Comparison of ENCODE assay signal across 27 cellular contexts in the genomic region with DNA sequence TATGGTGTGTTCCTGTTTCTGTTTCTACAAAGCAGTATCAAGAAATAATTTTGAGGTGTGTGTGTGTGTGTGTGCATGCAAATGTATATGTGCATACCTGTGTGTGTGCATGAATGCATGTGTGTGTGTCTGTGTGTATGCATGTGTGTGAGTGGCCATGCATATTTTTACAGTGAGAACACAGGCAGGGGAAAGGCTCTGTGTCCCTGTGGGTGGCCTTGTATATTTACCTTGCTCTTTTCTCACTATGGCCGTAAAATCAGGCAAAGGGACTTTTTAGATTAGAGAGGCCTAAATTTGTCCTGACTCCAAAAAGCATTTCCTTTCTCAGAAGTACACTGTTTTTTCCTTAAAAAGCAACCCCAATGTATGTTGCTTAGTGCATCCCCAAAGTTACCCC.
"Had no signal": no experiment of that assay in that cellular context is flagged by ENCODE, and none has a peak within 500 bp of the region (broad histone marks: within the 10 kb centered on the region; RNA-seq: fewer than 3 reads in every experiment).

No MANE protein-coding gene starts in this region.

- H3K27me3 Mint-ChIP-seq: activated CD4-positive, alpha-beta memory T cell treated with anti-CD3 and anti-CD28 coated beads, Interleukin-2, amount 10 ng/mL, durations not matched to agents 7 days and 5 days; activated CD4-positive, alpha-beta T cell treated with anti-CD3 and anti-CD28 coated beads, Interleukin-2, amount 10 ng/mL, durations not matched to agents 7 days and 5 days; activated naive CD4-positive, alpha-beta T cell treated with anti-CD3 and anti-CD28 coated beads, Interleukin-2, amount 10 ng/mL, durations not matched to agents 7 days and 5 days; activated naive CD8-positive, alpha-beta T cell treated with anti-CD3 and anti-CD28 coated beads, Interleukin-2, amount 10 ng/mL, durations not matched to agents 7 days and 5 days; activated T-cell treated with anti-CD3 and anti-CD28 coated beads, Interleukin-2, amount 50 U/mL, for 24 hours; central memory CD8-positive, alpha-beta T cell; dendritic cell treated with granulocyte-macrophage colony-stimulating factor and Interleukin-4, amounts not matched to agents 40 ng/mL and 50 ng/mL, for 4 days had no signal

- H3K4me1 ChIP-seq: ascending aorta, foreskin keratinocyte, gastrocnemius medialis had no signal

- H3K27me3 ChIP-seq: ascending aorta, brain microvascular endothelial cell, dorsolateral prefrontal cortex, esophagus muscularis mucosa, foreskin keratinocyte, gastrocnemius medialis had no signal

- ATAC-seq: activated naive CD4-positive, alpha-beta T cell treated with anti-CD3 and anti-CD28 coated beads, Interleukin-2, amount 50 U/mL, for 72 hours; activated T-cell treated with anti-CD3 and anti-CD28 coated beads, Interleukin-2, amount 50 U/mL, for 72 hours; foreskin keratinocyte; gastrocnemius medialis; WTC11 had no signal

- DNase-seq: activated CD4-positive, alpha-beta memory T cell treated with anti-CD3 and anti-CD28 coated beads, Interleukin-2, amount 10 ng/mL, durations not matched to agents 7 days and 5 days; activated CD4-positive, alpha-beta T cell treated with anti-CD3 and anti-CD28 coated beads for 1 hour; activated CD4-positive, alpha-beta T cell treated with anti-CD3 and anti-CD28 coated beads for 4 hours; activated CD4-positive, alpha-beta T cell treated with anti-CD3 and anti-CD28 coated beads, Interleukin-2, amount 10 ng/mL, durations not matched to agents 7 days and 5 days; activated CD4-positive, alpha-beta T cell treated with anti-CD3 and anti-CD28 coated beads, Interleukin-2, amount 50 U/mL, for 4 hours; activated CD8-positive, alpha-beta memory T cell treated with anti-CD3 and anti-CD28 coated beads, Interleukin-2, amount 50 U/mL, for 48 hours; activated gamma-delta T cell; activated naive CD4-positive, alpha-beta T cell; activated naive CD4-positive, alpha-beta T cell treated with anti-CD3 and anti-CD28 coated beads, Interleukin-2, amount 10 ng/mL, durations not matched to agents 7 days and 5 days; activated naive CD8-positive, alpha-beta T cell treated with anti-CD3 and anti-CD28 coated beads, Interleukin-2, amount 10 ng/mL, durations not matched to agents 7 days and 5 days; activated T-cell treated with anti-CD3 and anti-CD28 coated beads for 4 hours; activated T-cell treated with anti-CD3 and anti-CD28 coated beads, Interleukin-2, amount 50 U/mL, for 24 hours; activated T-cell treated with anti-CD3 and anti-CD28 coated beads, Interleukin-2, amount 50 U/mL, for 72 hours; brain microvascular endothelial cell; dorsolateral prefrontal cortex; effector memory CD4-positive, alpha-beta T cell; erythroblast; foreskin keratinocyte; gastrocnemius medialis; T-helper 2 cell had no signal

- H3K36me3 ChIP-seq: ascending aorta, brain microvascular endothelial cell, esophagus muscularis mucosa, gastrocnemius medialis had no signal

- H3K4me1 Mint-ChIP-seq: activated CD4-positive, alpha-beta memory T cell treated with anti-CD3 and anti-CD28 coated beads, Interleukin-2, amount 10 ng/mL, durations not matched to agents 7 days and 5 days; activated CD4-positive, alpha-beta T cell treated with anti-CD3 and anti-CD28 coated beads, Interleukin-2, amount 10 ng/mL, durations not matched to agents 7 days and 5 days; activated naive CD4-positive, alpha-beta T cell treated with anti-CD3 and anti-CD28 coated beads, Interleukin-2, amount 10 ng/mL, durations not matched to agents 7 days and 5 days; activated naive CD8-positive, alpha-beta T cell treated with anti-CD3 and anti-CD28 coated beads, Interleukin-2, amount 10 ng/mL, durations not matched to agents 7 days and 5 days; central memory CD8-positive, alpha-beta T cell had no signal

- H3K4me3 Mint-ChIP-seq: activated CD4-positive, alpha-beta memory T cell treated with anti-CD3 and anti-CD28 coated beads, Interleukin-2, amount 10 ng/mL, durations not matched to agents 7 days and 5 days; activated CD4-positive, alpha-beta T cell treated with anti-CD3 and anti-CD28 coated beads, Interleukin-2, amount 10 ng/mL, durations not matched to agents 7 days and 5 days; activated naive CD4-positive, alpha-beta T cell treated with anti-CD3 and anti-CD28 coated beads, Interleukin-2, amount 10 ng/mL, durations not matched to agents 7 days and 5 days; activated naive CD8-positive, alpha-beta T cell treated with anti-CD3 and anti-CD28 coated beads, Interleukin-2, amount 10 ng/mL, durations not matched to agents 7 days and 5 days; activated T-cell treated with anti-CD3 and anti-CD28 coated beads, Interleukin-2, amount 50 U/mL, for 24 hours; activated T-cell treated with anti-CD3 and anti-CD28 coated beads, Interleukin-2, amount 50 U/mL, for 72 hours; central memory CD8-positive, alpha-beta T cell; dendritic cell treated with granulocyte-macrophage colony-stimulating factor and Interleukin-4, amounts not matched to agents 40 ng/mL and 50 ng/mL, for 4 days; WTC11 had no signal

- H3K4me3 ChIP-seq: ascending aorta, coronary artery, dorsolateral prefrontal cortex, esophagus muscularis mucosa, gastrocnemius medialis had no signal

- H3K27ac ChIP-seq: ascending aorta, brain microvascular endothelial cell, coronary artery, dorsolateral prefrontal cortex, esophagus muscularis mucosa, foreskin keratinocyte, gastrocnemius medialis had no signal

- H3K36me3 Mint-ChIP-seq: activated naive CD4-positive, alpha-beta T cell treated with anti-CD3 and anti-CD28 coated beads, Interleukin-2, amount 10 ng/mL, durations not matched to agents 7 days and 5 days; activated naive CD4-positive, alpha-beta T cell treated with anti-CD3 and anti-CD28 coated beads, Interleukin-2, amount 50 U/mL, for 72 hours; activated naive CD8-positive, alpha-beta T cell treated with anti-CD3 and anti-CD28 coated beads, Interleukin-2, amount 10 ng/mL, durations not matched to agents 7 days and 5 days; WTC11 had no signal

- H3K27ac Mint-ChIP-seq: activated CD4-positive, alpha-beta memory T cell treated with anti-CD3 and anti-CD28 coated beads, Interleukin-2, amount 10 ng/mL, durations not matched to agents 7 days and 5 days; activated CD4-positive, alpha-beta T cell treated with anti-CD3 and anti-CD28 coated beads, Interleukin-2, amount 10 ng/mL, durations not matched to agents 7 days and 5 days; activated naive CD4-positive, alpha-beta T cell treated with anti-CD3 and anti-CD28 coated beads, Interleukin-2, amount 10 ng/mL, durations not matched to agents 7 days and 5 days; activated naive CD4-positive, alpha-beta T cell treated with anti-CD3 and anti-CD28 coated beads, Interleukin-2, amount 50 U/mL, for 72 hours; activated naive CD8-positive, alpha-beta T cell treated with anti-CD3 and anti-CD28 coated beads, Interleukin-2, amount 10 ng/mL, durations not matched to agents 7 days and 5 days; activated T-cell treated with anti-CD3 and anti-CD28 coated beads, Interleukin-2, amount 50 U/mL, for 24 hours; activated T-cell treated with anti-CD3 and anti-CD28 coated beads, Interleukin-2, amount 50 U/mL, for 72 hours; dendritic cell treated with granulocyte-macrophage colony-stimulating factor and Interleukin-4, amounts not matched to agents 40 ng/mL and 50 ng/mL, for 4 days; WTC11 had no signal

- H3K9me3 ChIP-seq: ascending aorta, esophagus muscularis mucosa, gastrocnemius medialis had no signal
